ENCODE assay signal across 18 cellular contexts in genomic region chr18:468841-469796, GRCh38. TPM values are rescaled to one million over a fixed set of nuclear protein-coding genes. Genes with fewer than 3 reads are reported as not detected.
DNase-seq lines count a peak whose midpoint lies in the region; FAIRE-seq and TF ChIP-seq lines count a peak whose summit lies in the region.
"Had no signal": no experiment of that assay in that cellular context is flagged by ENCODE, and none has a peak within 500 bp of the region (broad histone marks: within the 10 kb centered on the region; RNA-seq: fewer than 3 reads in every experiment).

No MANE protein-coding gene starts in this region.

- H4K20me1 ChIP-seq in SK-N-SH (ENCODE audit: insufficient read depth): no peaks in the 10 kb centered on the region

- no peak overlapping the region for H3K27ac ChIP-seq in SK-N-SH (ENCODE audit: low read depth in 2 of 2, low read length in 1 of 2)
- H3K27ac ChIP-seq: right lobe of liver had no signal

- no peak for TF ChIP-seq EP300 in SK-N-SH (IDR thresholded peaks at IDR 0.05; ENCODE audit: borderline replicate concordance in 1 of 2, low read depth in 1 of 2, low read length in 1 of 2)

- peaks cover 15% of the 10 kb centered on the region for H3F3A ChIP-seq in SK-N-SH (replicated peaks; ENCODE audit: insufficient read depth)

- CTCF ChIA-PET in SK-N-SH (lab: Yijun Ruan, JAX): interaction anchor here (1.8 kb wide), 1 partner anchor 176 kb away, joined by 5 read pairs; no protein-coding TSS in a partner anchor

- DNase-seq in CD14-positive monocyte (ENCODE audit: low spot score): no peak
- DNase-seq in HFF-Myc (ENCODE audit: extremely low read depth, low read depth): peak; percentile 74
- DNase-seq in SK-N-SH: peak; percentile 33
- peak; percentile 13 for DNase-seq in midbrain (lab: John Stamatoyannopoulos, UW)
- no peak for DNase-seq in HK-2 (ENCODE audit: unreplicated experiment)
- no peak for DNase-seq in activated CD4-positive, alpha-beta T cell treated with anti-CD3 and anti-CD28 coated beads, Interleukin-2, amount 50 U/mL, for 1 hour
- DNase-seq in HTR-8/SVneo (ENCODE audit: insufficient read length, low spot score): no peak
- DNase-seq in NCI-H774 (lab: John Stamatoyannopoulos, UW): no peak
- DNase-seq: activated CD4-positive, alpha-beta T cell treated with anti-CD3 and anti-CD28 coated beads for 48 hours; activated T-cell treated with anti-CD3 and anti-CD28 coated beads, Interleukin-2, amount 50 U/mL, for 48 hours; CD4-positive, alpha-beta T cell; cerebellar nuclear complex; HCEC 1CT; left ventricle myocardium superior; NCI-H2029 treated with DMSO at 0.1 percent for 48 hours; right lobe of liver; T-helper 1 cell had no signal

- intact Hi-C loops in CD14-positive monocyte (cut with micrococcal nuclease): loop anchor here in 1 of 2 donors (10.0 kb wide), 1 partner anchor 194 kb away; no protein-coding TSS in a partner anchor

- H2AFZ ChIP-seq in SK-N-SH (ENCODE audit: low read depth): no peak overlapping the region

- no peak for FAIRE-seq in HTR-8/SVneo (lab: Jason Lieb, UNC)

- H3K9ac ChIP-seq in SK-N-SH: no peak overlapping the region

- TF ChIP-seq CTCF in CD14-positive monocyte (IDR thresholded peaks at IDR 0.05) (no peak), HFF-Myc (IDR thresholded peaks at IDR 0.05; ENCODE audit: low read depth, low read length, missing control alignments) (peak; percentile 9), SK-N-SH (IDR thresholded peaks at IDR 0.05) (no peak)

- H3K36me3 ChIP-seq in SK-N-SH (replicated peaks in 1 of 2; ENCODE audit: control insufficient read depth in 1 of 2, insufficient read depth in 2 of 2, low read length in 1 of 2): no peaks in the 10 kb centered on the region
- H3K36me3 ChIP-seq: right lobe of liver had no signal

- no peaks in the 10 kb centered on the region for H3K36me3 Mint-ChIP-seq in CD14-positive monocyte

- H3K27me3 ChIP-seq in SK-N-SH (ENCODE audit: insufficient read depth): no peaks in the 10 kb centered on the region
- H3K27me3 ChIP-seq: right lobe of liver had no signal

- no peaks in the 10 kb centered on the region for H3K9me3 ChIP-seq in SK-N-SH
- H3K9me3 ChIP-seq: right lobe of liver had no signal

- H3K4me3 ChIP-seq in HFF-Myc (replicated peaks; ENCODE audit: low read depth, low read length) (no peak overlapping the region), SK-N-SH (ENCODE audit: low read depth in 2 of 2, low read length in 1 of 2) (no peak overlapping the region)
- H3K4me3 ChIP-seq: right lobe of liver had no signal

- no peak overlapping the region for H3K4me2 ChIP-seq in SK-N-SH

- no peak overlapping the region for H3K4me3 Mint-ChIP-seq in CD14-positive monocyte
- H3K4me3 Mint-ChIP-seq: CD4-positive, alpha-beta T cell; stimulated activated naive CD8-positive, alpha-beta T cell treated with anti-CD3 and anti-CD28 coated beads, Interleukin-15, Interleukin-2, amounts not matched to agents 100 ng/mL and 50 ng/mL, for 24 hours had no signal

- H3K27ac Mint-ChIP-seq in CD14-positive monocyte: peak overlapping the region in 6 of 7 donors; percentile 7 to 69 (median 50)
- H3K27ac Mint-ChIP-seq: CD4-positive, alpha-beta T cell; stimulated activated naive CD8-positive, alpha-beta T cell treated with anti-CD3 and anti-CD28 coated beads, Interleukin-15, Interleukin-2, amounts not matched to agents 100 ng/mL and 50 ng/mL, for 24 hours had no signal

- POLR2A ChIA-PET in SK-N-SH (lab: Yijun Ruan, JAX): no interaction called here

- H3K9me3 Mint-ChIP-seq in CD14-positive monocyte: no peaks in the 10 kb centered on the region
- H3K9me3 Mint-ChIP-seq: CD4-positive, alpha-beta T cell; stimulated activated naive CD8-positive, alpha-beta T cell treated with anti-CD3 and anti-CD28 coated beads, Interleukin-15, Interleukin-2, amounts not matched to agents 100 ng/mL and 50 ng/mL, for 24 hours had no signal

- WGBS in SK-N-SH (ENCODE audit: low lambda C conversion rate): 90% methylated on average over 14 of the region's 14 CpGs

- H3K9me2 ChIP-seq in SK-N-SH: no peaks in the 10 kb centered on the region

- H3K79me2 ChIP-seq in SK-N-SH (ENCODE audit: insufficient read depth): no peaks in the 10 kb centered on the region

- peak; percentile 75 for TF ChIP-seq RAD21 in SK-N-SH (IDR thresholded peaks at IDR 0.05; ENCODE audit: low read length)

- peaks cover 2 to 20% of the 10 kb centered on the region in 2 experiments; a peak in 2 of 4 replicates for H3K4me1 ChIP-seq in SK-N-SH (ENCODE audit: control insufficient read depth in 1 of 2, insufficient read depth in 2 of 2, low read depth in 1 of 2, low read length in 1 of 2)
- H3K4me1 ChIP-seq: right lobe of liver had no signal

- peaks cover 39% of the 10 kb centered on the region for H3K4me1 Mint-ChIP-seq in CD14-positive monocyte

- H3K27me3 Mint-ChIP-seq in CD14-positive monocyte (ENCODE audit: low read depth in 3 of 3): peaks cover 0 to 2% (median 1%) of the 10 kb centered on the region in 3 donors

TF ChIP-seq in SK-N-SH, 30 proteins besides CTCF, POLR2A, EP300 and RAD21:
- TF ChIP-seq TAF1 (IDR thresholded peaks at IDR 0.05; ENCODE audit: borderline replicate concordance, low read depth, low read length) (no peak), SMC3 (IDR thresholded peaks at IDR 0.05; ENCODE audit: low read depth, low read length) (peak; percentile 48)
TF ChIP-seq in SK-N-SH: peak in this region for 1.

RNA-seq across cellular contexts. Expression of gene COLEC12, which starts 31.4 kb away (rescaled TPM):
- polyA plus RNA-seq in CD14-positive monocyte (under 1 TPM; 0.35 to 0.47 TPM), SK-N-SH (2012; rRNA removed) (28.1 and 41.2 TPM in 2 replicates)
- 39.8 and 50.1 TPM in 2 replicates for polyA plus RNA-seq in SK-N-SH (2012; cell fraction: cytosol; rRNA removed)
- polyA plus RNA-seq in SK-N-SH (2012; cell fraction: nucleus; rRNA removed): 17.8 and 20.5 TPM in 2 replicates

Comparison
In these comparisons a context has a peak if more than half of its experiments do, and no peak if none do; other contexts are left out.
1. DNase-seq: peak in HFF-Myc (single experiment), SK-N-SH (single experiment) and midbrain (single experiment); none in CD14-positive monocyte (single experiment), HK-2 (single experiment), activated CD4-positive, alpha-beta T cell treated with anti-CD3 and anti-CD28 coated beads, Interleukin-2, amount 50 U/mL, for 1 hour (single experiment), HTR-8/SVneo (single experiment) and NCI-H774 (single experiment).
2. RNA of gene COLEC12, which starts 31.4 kb away (polyA plus RNA-seq): 17.8 to 50.1 TPM in SK-N-SH; 0.35 to 0.47 TPM in CD14-positive monocyte; every median in the first group is over 10 times any median in the second.